ENCODE assay signal across 9 cellular contexts in genomic region chr14:69650948-69651369, GRCh38. TPM values are rescaled to one million over a fixed set of nuclear protein-coding genes. Genes with fewer than 3 reads are reported as not detected.
DNase-seq lines count a peak whose midpoint lies in the region; ATAC-seq lines count a peak whose summit lies in the region.
"Had no signal": no experiment of that assay in that cellular context is flagged by ENCODE, and none has a peak within 500 bp of the region (broad histone marks: within the 10 kb centered on the region; RNA-seq: fewer than 3 reads in every experiment).

No MANE protein-coding gene starts in this region.

- no peak for DNase-seq in activated CD4-positive, alpha-beta T cell treated with anti-CD3 and anti-CD28 coated beads for 36 hours
- DNase-seq in activated CD4-positive, alpha-beta T cell treated with anti-CD3 and anti-CD28 coated beads, Interleukin-2, amount 50 U/mL, for 4 hours, result no peak
- no peak for DNase-seq in activated naive CD4-positive, alpha-beta T cell treated with anti-CD3 and anti-CD28 coated beads, Interleukin-2, amount 50 U/mL, for 72 hours (ENCODE audit: low spot score in 2 of 2)
- DNase-seq in islet precursor cell (peak; percentile 64), DMS79 (lab: John Stamatoyannopoulos, UW) (no peak), hippocampal formation (lab: John Stamatoyannopoulos, UW) (no peak), AG08396 (ENCODE audit: low spot score) (no peak)
- no peak for DNase-seq in stimulated activated naive CD8-positive, alpha-beta T cell treated with anti-CD3 and anti-CD28 coated beads, Interleukin-15, amount 100 ng/mL, for 72 hours
- DNase-seq: NCI-H2171 treated with DMSO at 0.1 percent for 48 hours had no signal

- no peak overlapping the region for H3K4me3 Mint-ChIP-seq in activated CD4-positive, alpha-beta T cell treated with anti-CD3 and anti-CD28 coated beads for 36 hours
- H3K4me3 Mint-ChIP-seq in stimulated activated naive CD8-positive, alpha-beta T cell treated with anti-CD3 and anti-CD28 coated beads, Interleukin-15, amount 100 ng/mL, for 72 hours, result peak overlapping the region in 1 of 2 donors; percentile 7

- H3K9me3 Mint-ChIP-seq in activated CD4-positive, alpha-beta T cell treated with anti-CD3 and anti-CD28 coated beads for 36 hours (ENCODE audit: low read depth), result no peaks in the 10 kb centered on the region
- peaks cover 0 to 4% of the 10 kb centered on the region in 2 donors for H3K9me3 Mint-ChIP-seq in activated naive CD4-positive, alpha-beta T cell treated with anti-CD3 and anti-CD28 coated beads, Interleukin-2, amount 50 U/mL, for 72 hours
- H3K9me3 Mint-ChIP-seq in stimulated activated naive CD8-positive, alpha-beta T cell treated with anti-CD3 and anti-CD28 coated beads, Interleukin-15, amount 100 ng/mL, for 72 hours, result no peaks in the 10 kb centered on the region

- H3K36me3 Mint-ChIP-seq in activated CD4-positive, alpha-beta T cell treated with anti-CD3 and anti-CD28 coated beads for 36 hours (ENCODE audit: low read depth), result peaks cover 29% of the 10 kb centered on the region
- H3K36me3 Mint-ChIP-seq in activated naive CD4-positive, alpha-beta T cell treated with anti-CD3 and anti-CD28 coated beads, Interleukin-2, amount 50 U/mL, for 72 hours, result peaks cover 0 to 20% of the 10 kb centered on the region in 2 donors

- H3K27ac Mint-ChIP-seq in activated CD4-positive, alpha-beta T cell treated with anti-CD3 and anti-CD28 coated beads for 36 hours, result peak overlapping the region; percentile 71
- peak overlapping the region; percentile 26 to 63 for H3K27ac Mint-ChIP-seq in activated naive CD4-positive, alpha-beta T cell treated with anti-CD3 and anti-CD28 coated beads, Interleukin-2, amount 50 U/mL, for 72 hours
- H3K27ac Mint-ChIP-seq in stimulated activated naive CD8-positive, alpha-beta T cell treated with anti-CD3 and anti-CD28 coated beads, Interleukin-15, amount 100 ng/mL, for 72 hours, result peak overlapping the region; percentile 5 to 16

- peaks cover 78% of the 10 kb centered on the region for H3K4me1 Mint-ChIP-seq in activated CD4-positive, alpha-beta T cell treated with anti-CD3 and anti-CD28 coated beads for 36 hours
- H3K4me1 Mint-ChIP-seq in stimulated activated naive CD8-positive, alpha-beta T cell treated with anti-CD3 and anti-CD28 coated beads, Interleukin-15, amount 100 ng/mL, for 72 hours, result peaks cover 77% of the 10 kb centered on the region

- intact Hi-C loops in activated CD4-positive, alpha-beta T cell treated with anti-CD3 and anti-CD28 coated beads for 36 hours (cut with DNase I, micrococcal nuclease), result no loop called here

- H3K27me3 Mint-ChIP-seq in activated CD4-positive, alpha-beta T cell treated with anti-CD3 and anti-CD28 coated beads for 36 hours, result no peaks in the 10 kb centered on the region
- no peaks in the 10 kb centered on the region for H3K27me3 Mint-ChIP-seq in stimulated activated naive CD8-positive, alpha-beta T cell treated with anti-CD3 and anti-CD28 coated beads, Interleukin-15, amount 100 ng/mL, for 72 hours

- no peak for ATAC-seq in activated CD4-positive, alpha-beta T cell treated with anti-CD3 and anti-CD28 coated beads for 36 hours
- peak; percentile 37 to 38 for ATAC-seq in activated naive CD4-positive, alpha-beta T cell treated with anti-CD3 and anti-CD28 coated beads, Interleukin-2, amount 50 U/mL, for 72 hours
- no peak for ATAC-seq in stimulated activated naive CD8-positive, alpha-beta T cell treated with anti-CD3 and anti-CD28 coated beads, Interleukin-15, amount 100 ng/mL, for 72 hours

- POLR2A ChIA-PET in activated CD4-positive, alpha-beta T cell treated with anti-CD3 and anti-CD28 coated beads for 36 hours (lab: Charles Lee), result interaction anchor here (1.1 kb wide), 1 partner anchor 24 kb away, joined by 3 read pairs; no protein-coding TSS in a partner anchor

- CTCF ChIA-PET in activated CD4-positive, alpha-beta T cell treated with anti-CD3 and anti-CD28 coated beads for 36 hours (lab: Charles Lee), result interaction anchor here (1.0 kb wide), 1 partner anchor 15 kb away, joined by 4 read pairs; no protein-coding TSS in a partner anchor

RNA-seq across cellular contexts. Expression of gene SUSD6, which starts 39.6 kb away (rescaled TPM):
- total RNA-seq in activated CD4-positive, alpha-beta T cell treated with anti-CD3 and anti-CD28 coated beads for 36 hours, result 10 to 100 TPM; 57.9 to 59.3 TPM
- 10 to 100 TPM; 54.1 to 98.6 TPM for total RNA-seq in activated naive CD4-positive, alpha-beta T cell treated with anti-CD3 and anti-CD28 coated beads, Interleukin-2, amount 50 U/mL, for 72 hours

Comparison
In these comparisons a context has a peak if more than half of its experiments do, and no peak if none do; other contexts are left out.
1. ATAC-seq: peak in activated naive CD4-positive, alpha-beta T cell treated with anti-CD3 and anti-CD28 coated beads, Interleukin-2, amount 50 U/mL, for 72 hours (2 of 2); none in activated CD4-positive, alpha-beta T cell treated with anti-CD3 and anti-CD28 coated beads for 36 hours (single experiment) and stimulated activated naive CD8-positive, alpha-beta T cell treated with anti-CD3 and anti-CD28 coated beads, Interleukin-15, amount 100 ng/mL, for 72 hours (single experiment).
2. H3K27ac Mint-ChIP-seq: peak in every context shown above with its lines; median percentile 71 in activated CD4-positive, alpha-beta T cell treated with anti-CD3 and anti-CD28 coated beads for 36 hours; 44 in activated naive CD4-positive, alpha-beta T cell treated with anti-CD3 and anti-CD28 coated beads, Interleukin-2, amount 50 U/mL, for 72 hours; 10 in stimulated activated naive CD8-positive, alpha-beta T cell treated with anti-CD3 and anti-CD28 coated beads, Interleukin-15, amount 100 ng/mL, for 72 hours.